In the genomic region with DNA sequence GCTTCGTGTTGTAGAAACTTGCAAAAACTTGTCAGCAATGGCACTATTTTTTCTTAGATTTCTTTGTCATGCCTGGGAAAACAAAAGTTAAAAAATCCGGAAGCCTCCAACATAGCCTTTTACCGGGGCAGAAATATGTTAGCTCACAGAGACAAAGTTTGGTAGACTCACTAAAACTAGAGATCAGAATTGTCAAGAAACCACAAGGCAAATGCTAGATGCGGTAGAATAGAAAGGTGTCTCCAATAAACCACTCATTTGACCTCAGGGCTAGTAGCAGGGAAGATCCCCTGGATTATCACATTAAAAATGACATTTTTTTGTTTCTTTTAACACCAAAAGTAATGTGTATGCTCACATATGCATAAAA, we compare ENCODE assay signal across 1 cellular context.
TF ChIP-seq lines count a peak whose summit lies in the region.

No MANE protein-coding gene starts in this region.

TF ChIP-seq in SK-N-SH, 30 proteins besides CTCF, POLR2A, EP300 and RAD21 (continued from another document):
- TF ChIP-seq, protein P1, sequence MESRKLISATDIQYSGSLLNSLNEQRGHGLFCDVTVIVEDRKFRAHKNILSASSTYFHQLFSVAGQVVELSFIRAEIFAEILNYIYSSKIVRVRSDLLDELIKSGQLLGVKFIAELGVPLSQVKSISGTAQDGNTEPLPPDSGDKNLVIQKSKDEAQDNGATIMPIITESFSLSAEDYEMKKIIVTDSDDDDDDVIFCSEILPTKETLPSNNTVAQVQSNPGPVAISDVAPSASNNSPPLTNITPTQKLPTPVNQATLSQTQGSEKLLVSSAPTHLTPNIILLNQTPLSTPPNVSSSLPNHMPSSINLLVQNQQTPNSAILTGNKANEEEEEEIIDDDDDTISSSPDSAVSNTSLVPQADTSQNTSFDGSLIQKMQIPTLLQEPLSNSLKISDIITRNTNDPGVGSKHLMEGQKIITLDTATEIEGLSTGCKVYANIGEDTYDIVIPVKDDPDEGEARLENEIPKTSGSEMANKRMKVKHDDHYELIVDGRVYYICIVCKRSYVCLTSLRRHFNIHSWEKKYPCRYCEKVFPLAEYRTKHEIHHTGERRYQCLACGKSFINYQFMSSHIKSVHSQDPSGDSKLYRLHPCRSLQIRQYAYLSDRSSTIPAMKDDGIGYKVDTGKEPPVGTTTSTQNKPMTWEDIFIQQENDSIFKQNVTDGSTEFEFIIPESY (IDR thresholded peaks at IDR 0.05; ENCODE audit: borderline replicate concordance, low read depth): no peak
- no peak for TF ChIP-seq NRF1 (IDR thresholded peaks at IDR 0.05; ENCODE audit: low read depth, low read length)
- no peak for TF ChIP-seq MEF2A (IDR thresholded peaks at IDR 0.05; ENCODE audit: borderline replicate concordance, low read depth)
